8 cellular contexts compared by ENCODE assay signal in the genomic region with DNA sequence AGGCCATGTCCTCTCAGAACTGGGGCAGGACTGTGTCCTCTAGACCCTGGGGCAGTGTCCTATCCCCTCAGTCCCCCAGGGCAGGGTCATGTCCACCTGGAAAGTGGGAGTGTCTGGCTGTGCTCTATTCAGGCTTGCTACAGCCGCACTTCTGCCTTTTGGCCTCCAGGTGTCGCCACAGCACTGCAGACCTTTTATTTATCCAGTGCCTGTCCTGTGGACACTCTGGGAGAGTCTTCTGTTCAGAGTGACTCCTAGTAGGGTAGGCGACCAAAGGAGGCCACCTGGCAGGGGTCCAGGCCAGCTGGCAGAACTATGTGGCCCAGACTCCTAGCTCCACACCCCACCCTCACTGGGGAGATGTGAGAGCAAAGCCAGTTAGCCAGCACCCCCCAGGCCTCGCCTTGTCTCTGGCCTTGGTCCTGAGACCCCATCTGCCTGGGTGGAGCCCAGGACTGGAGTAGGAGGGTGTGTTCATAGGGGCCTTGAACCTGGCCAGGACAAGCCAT. TPM values are rescaled to one million over a fixed set of nuclear protein-coding genes. Genes with fewer than 3 reads are reported as not detected.
A peak's percentile ranks its signal among the peaks of the same experiment; 100 is the strongest.
DNase-seq lines count a peak whose midpoint lies in the region; ATAC-seq, FAIRE-seq and TF ChIP-seq lines count a peak whose summit lies in the region.

No MANE protein-coding gene starts in this region.

- peak; percentile 98 for TF ChIP-seq CTCF in D721Med (IDR thresholded peaks at IDR 0.05; ENCODE audit: insufficient read depth, missing control alignments)
- peak; percentile 98 for TF ChIP-seq CTCF in endodermal cell (conservative IDR thresholded peaks at IDR 0.05)

- FAIRE-seq in D721Med (lab: Jason Lieb, UNC): no peak

- H3K27ac Mint-ChIP-seq in endodermal cell: no peak overlapping the region
- H3K27ac Mint-ChIP-seq in stimulated activated effector memory CD8-positive, alpha-beta T cell treated with anti-CD3 and anti-CD28 coated beads, Interleukin-12 subunit alpha, Interleukin-12 subunit beta, amount 100 ng/mL, for 72 hours: no peak overlapping the region

- H3K4me3 ChIP-seq in endodermal cell (ENCODE audit: low read length): no peak overlapping the region

- peaks cover 23% of the 10 kb centered on the region for H3K27me3 ChIP-seq in endodermal cell (ENCODE audit: control insufficient read depth, insufficient read depth, low read length, poor library complexity, severe bottlenecking)

- no peaks in the 10 kb centered on the region for H3K36me3 ChIP-seq in endodermal cell (ENCODE audit: control insufficient read depth, insufficient read depth, low read length)

- H3K27ac ChIP-seq in endodermal cell (ENCODE audit: low read depth, low read length): no peak overlapping the region

- no peak overlapping the region for H3K4me3 Mint-ChIP-seq in endodermal cell
- no peak overlapping the region for H3K4me3 Mint-ChIP-seq in stimulated activated effector memory CD8-positive, alpha-beta T cell treated with anti-CD3 and anti-CD28 coated beads, Interleukin-12 subunit alpha, Interleukin-12 subunit beta, amount 100 ng/mL, for 72 hours

- DNase-seq in D721Med (ENCODE audit: insufficient read length, low spot score) (peak; percentile 72), NCI-H748 (lab: John Stamatoyannopoulos, UW; ENCODE audit: unreplicated experiment) (peak; percentile 65), endodermal cell (peak; percentile 93), mucosa of gallbladder (ENCODE audit: low spot score) (peak; percentile 75)
- peak; percentile 35 to 52 for DNase-seq in activated CD8-positive, alpha-beta memory T cell treated with anti-CD3 and anti-CD28 coated beads for 1 hour (ENCODE audit: extremely low read depth in 1 of 2, low read depth in 1 of 2)
- DNase-seq in stimulated activated effector memory CD8-positive, alpha-beta T cell treated with anti-CD3 and anti-CD28 coated beads, Interleukin-12 subunit alpha, Interleukin-12 subunit beta, amount 100 ng/mL, for 72 hours (ENCODE audit: low spot score in 2 of 2): peak; percentile 60 to 84

- peak; percentile 53 for ATAC-seq in HG02798 (IDR thresholded peaks at IDR 0.05; ENCODE audit: poor library complexity, unreplicated experiment)
- peak; percentile 76 for ATAC-seq in stimulated activated effector memory CD8-positive, alpha-beta T cell treated with anti-CD3 and anti-CD28 coated beads, Interleukin-12 subunit alpha, Interleukin-12 subunit beta, amount 100 ng/mL, for 72 hours
- ATAC-seq in HG03460 (IDR thresholded peaks at IDR 0.05; ENCODE audit: unreplicated experiment): no peak

- no peaks in the 10 kb centered on the region for H3K9me3 Mint-ChIP-seq in endodermal cell
- H3K9me3 Mint-ChIP-seq in stimulated activated effector memory CD8-positive, alpha-beta T cell treated with anti-CD3 and anti-CD28 coated beads, Interleukin-12 subunit alpha, Interleukin-12 subunit beta, amount 100 ng/mL, for 72 hours: no peaks in the 10 kb centered on the region

- whole genome bisulfite sequencing in endodermal cell (ENCODE audit: insufficient coverage in 1 of 2, insufficient read length in 1 of 2), 2 experiments: 0 to 29% methylated on average over 1 to 4 of the region's 4 CpGs

- no peaks in the 10 kb centered on the region for H3K9me3 ChIP-seq in endodermal cell (ENCODE audit: control insufficient read depth, low read length)

- H3K9ac ChIP-seq in endodermal cell (ENCODE audit: extremely low read depth, low read length, poor library complexity, severe bottlenecking): no peak overlapping the region

- peaks cover 2% of the 10 kb centered on the region for H3K4me1 Mint-ChIP-seq in endodermal cell
- no peaks in the 10 kb centered on the region for H3K4me1 Mint-ChIP-seq in stimulated activated effector memory CD8-positive, alpha-beta T cell treated with anti-CD3 and anti-CD28 coated beads, Interleukin-12 subunit alpha, Interleukin-12 subunit beta, amount 100 ng/mL, for 72 hours

- no peaks in the 10 kb centered on the region for H3K36me3 Mint-ChIP-seq in endodermal cell (ENCODE audit: low read depth)
- no peaks in the 10 kb centered on the region for H3K36me3 Mint-ChIP-seq in stimulated activated effector memory CD8-positive, alpha-beta T cell treated with anti-CD3 and anti-CD28 coated beads, Interleukin-12 subunit alpha, Interleukin-12 subunit beta, amount 100 ng/mL, for 72 hours

- no peaks in the 10 kb centered on the region for H3K4me1 ChIP-seq in endodermal cell (ENCODE audit: control insufficient read depth, insufficient read depth, low read length)

- H3K27me3 Mint-ChIP-seq in endodermal cell (ENCODE audit: insufficient read depth): peaks cover 27% of the 10 kb centered on the region

RNA-seq across cellular contexts. Expression of gene TMIE, which starts 3.9 kb away (rescaled TPM):
- total RNA-seq in endodermal cell: 1 to 10 TPM; 1.0 to 1.1 TPM
- 0.21 TPM for polyA plus RNA-seq in endodermal cell (2013, experiment 1 of 2)
- 0.21 TPM for polyA plus RNA-seq in endodermal cell (2013, experiment 2 of 2)
- total RNA-seq in mucosa of gallbladder: 0.29 TPM

RNA-seq across cellular contexts. Expression of gene ALS2CL, which starts 11.6 kb away (rescaled TPM):
- 10 to 100 TPM in 1 of 2 donors, 1 to 10 TPM in 1; 8.9 to 20.8 TPM for total RNA-seq in endodermal cell
- 2.4 TPM for polyA plus RNA-seq in endodermal cell (2013, experiment 1 of 2)
- 1.6 TPM for polyA plus RNA-seq in endodermal cell (2013, experiment 2 of 2)
- 43.8 TPM for total RNA-seq in mucosa of gallbladder

RNA-seq across cellular contexts. Expression of gene PRSS50, which starts 12.6 kb away (rescaled TPM):
- total RNA-seq in endodermal cell (1 to 10 TPM; 1.2 to 4.4 TPM), mucosa of gallbladder (0.17 TPM)
- polyA plus RNA-seq in endodermal cell (2013, experiment 1 of 2): 0.43 TPM
- polyA plus RNA-seq in endodermal cell (2013, experiment 2 of 2): 0.62 TPM
